15 cellular contexts compared by ENCODE assay signal in the genomic region with DNA sequence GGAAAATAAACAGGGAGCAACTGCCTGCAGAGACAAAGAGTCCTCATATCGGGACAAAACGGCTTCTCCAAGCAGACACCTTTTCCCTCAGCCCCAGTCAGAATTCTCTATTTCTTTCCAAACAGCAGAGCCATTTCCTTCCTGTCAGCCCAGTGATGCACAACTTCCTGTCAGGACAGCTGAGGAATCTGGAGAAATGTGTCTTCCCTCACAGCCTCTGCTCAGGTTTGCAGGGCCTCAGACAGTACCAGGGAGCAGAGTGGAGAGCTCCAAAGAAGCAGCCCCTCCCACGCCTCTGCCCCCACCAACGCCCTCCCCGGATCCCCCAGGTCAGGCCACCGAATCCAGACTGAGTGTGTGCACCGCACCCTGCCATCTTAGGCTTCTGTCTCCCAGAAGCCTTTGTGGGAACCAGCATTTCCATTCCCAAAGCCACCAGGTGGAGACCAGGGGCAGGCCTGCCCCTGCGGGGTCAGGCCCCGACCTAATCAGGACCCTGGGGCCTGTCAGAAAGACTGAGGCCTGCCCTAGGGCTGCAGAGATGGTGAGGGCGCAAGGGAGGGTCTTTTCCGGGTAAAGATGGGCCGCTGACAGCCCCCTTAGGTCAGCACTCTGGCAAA. TPM values are rescaled to one million over a fixed set of nuclear protein-coding genes. Genes with fewer than 3 reads are reported as not detected.
DNase-seq lines count a peak whose midpoint lies in the region; ATAC-seq, FAIRE-seq and TF ChIP-seq lines count a peak whose summit lies in the region.
"Had no signal": no experiment of that assay in that cellular context is flagged by ENCODE, and none has a peak within 500 bp of the region (broad histone marks: within the 10 kb centered on the region; RNA-seq: fewer than 3 reads in every experiment).

No MANE protein-coding gene starts in this region.

- H3K4me1 ChIP-seq in GM23338 (ENCODE audit: insufficient read depth) (peaks cover 17% of the 10 kb centered on the region), gastrocnemius medialis (peaks cover 49 to 50% of the 10 kb centered on the region in 2 donors)

- H3K36me3 Mint-ChIP-seq in GM23338 (ENCODE audit: low read depth): no peaks in the 10 kb centered on the region
- H3K36me3 Mint-ChIP-seq in activated CD4-positive, alpha-beta T cell treated with anti-CD3 and anti-CD28 coated beads for 36 hours (ENCODE audit: low read depth): no peaks in the 10 kb centered on the region

- no peaks in the 10 kb centered on the region for H3K9me2 ChIP-seq in GM23338 (ENCODE audit: insufficient read depth)

- H3K79me2 ChIP-seq in GM23338 (replicated peaks; ENCODE audit: insufficient read depth): no peaks in the 10 kb centered on the region

- in situ Hi-C loops in gastrocnemius medialis (cut with MboI; ENCODE audit: low sequenced_read_pairs in 4 of 4): no loop called here

- CTCF ChIA-PET in activated CD4-positive, alpha-beta T cell treated with anti-CD3 and anti-CD28 coated beads for 36 hours (lab: Charles Lee): interaction anchor here (0.6 to 0.8 kb wide), 2 partner anchors 19 to 25 kb away, joined by 4 to 8 read pairs; no protein-coding TSS in a partner anchor

- H4K20me1 ChIP-seq in GM23338 (replicated peaks; ENCODE audit: insufficient read depth): no peaks in the 10 kb centered on the region

- intact Hi-C loops in gastrocnemius medialis (cut with DNase I; ENCODE audit: low total_unique reads): no loop called here
- intact Hi-C loops in activated CD4-positive, alpha-beta T cell treated with anti-CD3 and anti-CD28 coated beads for 36 hours (cut with DNase I, micrococcal nuclease): no loop called here

- TF ChIP-seq CTCF in GM23338 (conservative IDR thresholded peaks at IDR 0.05; ENCODE audit: low read depth in 2 of 2) (no peak), gastrocnemius medialis (IDR thresholded peaks at IDR 0.05 in 4 of 5, conservative IDR thresholded peaks at IDR 0.05 in 1 of 5) (no peak)

- H3K27ac Mint-ChIP-seq in GM23338: peak overlapping the region; percentile 54
- H3K27ac Mint-ChIP-seq in activated CD4-positive, alpha-beta T cell treated with anti-CD3 and anti-CD28 coated beads for 36 hours: no peak overlapping the region

- peak overlapping the region; percentile 12; the same call in 1 of the 2 replicates for H3K4me2 ChIP-seq in GM23338

- FAIRE-seq in RCC 7860 (lab: Jason Lieb, UNC): no peak

- no peaks in the 10 kb centered on the region for H3K9me3 Mint-ChIP-seq in GM23338
- no peaks in the 10 kb centered on the region for H3K9me3 Mint-ChIP-seq in activated CD4-positive, alpha-beta T cell treated with anti-CD3 and anti-CD28 coated beads for 36 hours (ENCODE audit: low read depth)

- no peaks in the 10 kb centered on the region for H3F3A ChIP-seq in GM23338 (replicated peaks; ENCODE audit: low read depth)

- H3K4me3 ChIP-seq in GM23338 (no peak overlapping the region), gastrocnemius medialis (no peak overlapping the region)
- H3K4me3 ChIP-seq: esophagus squamous epithelium had no signal

- H3K4me1 Mint-ChIP-seq in GM23338: peaks cover 33% of the 10 kb centered on the region
- H3K4me1 Mint-ChIP-seq in activated CD4-positive, alpha-beta T cell treated with anti-CD3 and anti-CD28 coated beads for 36 hours: no peaks in the 10 kb centered on the region

- no peaks in the 10 kb centered on the region for H3K9me3 ChIP-seq in gastrocnemius medialis
- H3K9me3 ChIP-seq: esophagus squamous epithelium, neutrophil had no signal

- no peaks in the 10 kb centered on the region for H3K27me3 ChIP-seq in GM23338 (ENCODE audit: insufficient read depth)
- no peaks in the 10 kb centered on the region for H3K27me3 ChIP-seq in gastrocnemius medialis
- H3K27me3 ChIP-seq: neutrophil had no signal

- DNase-seq in GM23338 (ENCODE audit: low spot score) (no peak), SK-N-DZ (ENCODE audit: low spot score) (peak; percentile 28), iris pigment epithelial cell (ENCODE audit: low read depth) (peak; percentile 8), gastrocnemius medialis (no peak), OCI-M1 (lab: John Stamatoyannopoulos, UW) (no peak), RCC 7860 (ENCODE audit: low spot score) (no peak), NCI-H510A (lab: John Stamatoyannopoulos, UW) (no peak)
- DNase-seq in activated CD4-positive, alpha-beta T cell treated with anti-CD3 and anti-CD28 coated beads for 36 hours: no peak
- DNase-seq: esophagus squamous epithelium; NCI-H1092 treated with DMSO at 0.1 percent for 48 hours; NCI-H748 treated with DMSO at 0.1 percent for 48 hours; SIG-M5; stimulated activated naive CD4-positive, alpha-beta T cell had no signal

- POLR2A ChIA-PET in activated CD4-positive, alpha-beta T cell treated with anti-CD3 and anti-CD28 coated beads for 36 hours (lab: Charles Lee): no interaction called here

- H3K27ac ChIP-seq in GM23338 (ENCODE audit: low read depth) (peak overlapping the region; percentile 65; the same call in 1 of the 2 replicates), gastrocnemius medialis (peak overlapping the region; percentile 14 to 67 (median 36))
- H3K27ac ChIP-seq: neutrophil had no signal

- peaks cover 22% of the 10 kb centered on the region for H3K27me3 Mint-ChIP-seq in GM23338 (ENCODE audit: insufficient read depth, low read depth, poor library complexity)
- no peaks in the 10 kb centered on the region for H3K27me3 Mint-ChIP-seq in activated CD4-positive, alpha-beta T cell treated with anti-CD3 and anti-CD28 coated beads for 36 hours

- H3K36me3 ChIP-seq in GM23338 (ENCODE audit: insufficient read depth): no peaks in the 10 kb centered on the region
- no peaks in the 10 kb centered on the region for H3K36me3 ChIP-seq in gastrocnemius medialis
- H3K36me3 ChIP-seq: esophagus squamous epithelium, neutrophil had no signal

- no peak overlapping the region; the same call in 2 of the 3 replicates for H3K4me3 Mint-ChIP-seq in GM23338
- H3K4me3 Mint-ChIP-seq in activated CD4-positive, alpha-beta T cell treated with anti-CD3 and anti-CD28 coated beads for 36 hours: no peak overlapping the region

- peak overlapping the region; percentile 59; the same call in 1 of the 2 replicates for H2AFZ ChIP-seq in GM23338

- peak; percentile 16; the same call in 2 of the 3 replicates for ATAC-seq in GM23338
- no peak for ATAC-seq in gastrocnemius medialis
- no peak for ATAC-seq in activated CD4-positive, alpha-beta T cell treated with anti-CD3 and anti-CD28 coated beads for 36 hours
- ATAC-seq: activated CD4-positive, CD25-positive, alpha-beta regulatory T cell treated with anti-CD3 and anti-CD28 coated beads, Interleukin-2, amount 50 U/mL, for 24 hours had no signal

- TF ChIP-seq POLR2A in gastrocnemius medialis (IDR thresholded peaks at IDR 0.05): no peak

TF ChIP-seq in GM23338, 12 proteins besides CTCF, POLR2A, EP300 and RAD21 (continues in another document):
- TF ChIP-seq EZH2 (IDR thresholded peaks at IDR 0.05; ENCODE audit: low read depth, unreplicated experiment) (no peak), CREB1 (CRISPR knock-in tag; IDR thresholded peaks at IDR 0.05; ENCODE audit: low read depth) (no peak), ZNF331 (CRISPR knock-in tag; IDR thresholded peaks at IDR 0.05; ENCODE audit: low read depth) (no peak), NANOG (IDR thresholded peaks at IDR 0.05; ENCODE audit: borderline replicate concordance) (no peak), STAT1 (IDR thresholded peaks at IDR 0.05; ENCODE audit: unreplicated experiment) (no peak)
- TF ChIP-seq, protein P1, sequence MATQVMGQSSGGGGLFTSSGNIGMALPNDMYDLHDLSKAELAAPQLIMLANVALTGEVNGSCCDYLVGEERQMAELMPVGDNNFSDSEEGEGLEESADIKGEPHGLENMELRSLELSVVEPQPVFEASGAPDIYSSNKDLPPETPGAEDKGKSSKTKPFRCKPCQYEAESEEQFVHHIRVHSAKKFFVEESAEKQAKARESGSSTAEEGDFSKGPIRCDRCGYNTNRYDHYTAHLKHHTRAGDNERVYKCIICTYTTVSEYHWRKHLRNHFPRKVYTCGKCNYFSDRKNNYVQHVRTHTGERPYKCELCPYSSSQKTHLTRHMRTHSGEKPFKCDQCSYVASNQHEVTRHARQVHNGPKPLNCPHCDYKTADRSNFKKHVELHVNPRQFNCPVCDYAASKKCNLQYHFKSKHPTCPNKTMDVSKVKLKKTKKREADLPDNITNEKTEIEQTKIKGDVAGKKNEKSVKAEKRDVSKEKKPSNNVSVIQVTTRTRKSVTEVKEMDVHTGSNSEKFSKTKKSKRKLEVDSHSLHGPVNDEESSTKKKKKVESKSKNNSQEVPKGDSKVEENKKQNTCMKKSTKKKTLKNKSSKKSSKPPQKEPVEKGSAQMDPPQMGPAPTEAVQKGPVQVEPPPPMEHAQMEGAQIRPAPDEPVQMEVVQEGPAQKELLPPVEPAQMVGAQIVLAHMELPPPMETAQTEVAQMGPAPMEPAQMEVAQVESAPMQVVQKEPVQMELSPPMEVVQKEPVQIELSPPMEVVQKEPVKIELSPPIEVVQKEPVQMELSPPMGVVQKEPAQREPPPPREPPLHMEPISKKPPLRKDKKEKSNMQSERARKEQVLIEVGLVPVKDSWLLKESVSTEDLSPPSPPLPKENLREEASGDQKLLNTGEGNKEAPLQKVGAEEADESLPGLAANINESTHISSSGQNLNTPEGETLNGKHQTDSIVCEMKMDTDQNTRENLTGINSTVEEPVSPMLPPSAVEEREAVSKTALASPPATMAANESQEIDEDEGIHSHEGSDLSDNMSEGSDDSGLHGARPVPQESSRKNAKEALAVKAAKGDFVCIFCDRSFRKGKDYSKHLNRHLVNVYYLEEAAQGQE (IDR thresholded peaks at IDR 0.05; ENCODE audit: unreplicated experiment): no peak

RNA-seq across cellular contexts. Expression of gene KCNN3, which starts 29.4 kb away (rescaled TPM):
- 1.9 and 4.0 TPM in 2 replicates for total RNA-seq in GM23338 (2014; rRNA removed; shearing (Covaris generic))
- polyA plus RNA-seq in GM23338 (2016; fragmentation: Nextera tagmentation; extraction: Ambion mirVana): 3.0 and 3.1 TPM in 2 replicates
- not detected in 2 replicates for polyA plus RNA-seq in SK-N-DZ (2014; cell fraction: cytosol; rRNA removed)
- not detected in 2 replicates for polyA plus RNA-seq in SK-N-DZ (2014; cell fraction: nucleus; rRNA removed)
- 10 to 100 TPM in 3 of 4 donors, 1 to 10 TPM in 1; 5.0 to 30.0 (median 20.8) TPM for total RNA-seq in gastrocnemius medialis
- under 1 TPM; 0.18 to 0.25 TPM for total RNA-seq in activated CD4-positive, alpha-beta T cell treated with anti-CD3 and anti-CD28 coated beads for 36 hours

Comparison
In these comparisons a context has a peak if more than half of its experiments do, and no peak if none do; other contexts are left out.
1. DNase-seq: peak in SK-N-DZ (single experiment) and iris pigment epithelial cell (single experiment); none in GM23338 (single experiment), gastrocnemius medialis (0 of 2), OCI-M1 (single experiment), activated CD4-positive, alpha-beta T cell treated with anti-CD3 and anti-CD28 coated beads for 36 hours (single experiment), RCC 7860 (single experiment) and NCI-H510A (single experiment).